ENCODE assay signal across 39 cellular contexts in genomic region chr19:48053076-48053475, GRCh38. TPM values are rescaled to one million over a fixed set of nuclear protein-coding genes. Genes with fewer than 3 reads are reported as not detected.
"Had no signal": no experiment of that assay in that cellular context is flagged by ENCODE, and none has a peak within 500 bp of the region (broad histone marks: within the 10 kb centered on the region; RNA-seq: fewer than 3 reads in every experiment).

No MANE protein-coding gene starts in this region.

- FAIRE-seq: astrocyte, bronchial epithelial cell had no signal

- ATAC-seq: activated naive CD4-positive, alpha-beta T cell treated with anti-CD3 and anti-CD28 coated beads, Interleukin-2, amount 50 U/mL, for 72 hours; activated naive CD8-positive, alpha-beta T cell treated with anti-CD3 and anti-CD28 coated beads, Interleukin-2, amount 50 U/mL, for 24 hours; activated T-cell treated with anti-CD3 and anti-CD28 coated beads, Interleukin-2, amount 50 U/mL, for 4 hours; activated T-cell treated with anti-CD3 and anti-CD28 coated beads, Interleukin-2, amount 50 U/mL, for 72 hours; activated T-helper 17 cell treated with anti-CD3 and anti-CD28 coated beads, Interleukin-2, amount 50 U/mL, for 72 hours; body of pancreas had no signal

- H3K9me3 ChIP-seq: adrenal gland, ascending aorta, body of pancreas, breast epithelium had no signal

- DNase-seq: activated effector memory CD4-positive, alpha-beta T cell treated with anti-CD3 and anti-CD28 coated beads, Interleukin-2, amount 50 U/mL, for 16 hours; activated effector memory CD4-positive, alpha-beta T cell treated with Interleukin-2 at 50 U/mL for 16 hours; activated gamma-delta T cell; activated gamma-delta T cell treated with Interleukin-2 at 50 U/mL for 16 hours; activated naive CD4-positive, alpha-beta T cell; activated naive CD4-positive, alpha-beta T cell treated with anti-CD3 and anti-CD28 coated beads for 36 hours; activated naive CD4-positive, alpha-beta T cell treated with anti-CD3 and anti-CD28 coated beads, Interleukin-2, amount 10 ng/mL, durations not matched to agents 7 days and 5 days; activated naive CD4-positive, alpha-beta T cell treated with anti-CD3 and anti-CD28 coated beads, Interleukin-2, amount 50 U/mL, for 16 hours; activated naive CD4-positive, alpha-beta T cell treated with Interleukin-2 at 50 U/mL for 16 hours; activated naive CD8-positive, alpha-beta T cell treated with anti-CD3 and anti-CD28 coated beads for 36 hours; activated naive CD8-positive, alpha-beta T cell treated with anti-CD3 and anti-CD28 coated beads, Interleukin-2, amount 10 ng/mL, durations not matched to agents 7 days and 5 days; activated naive CD8-positive, alpha-beta T cell treated with anti-CD3 and anti-CD28 coated beads, Interleukin-2, amount 50 U/mL, for 24 hours; activated T-cell treated with anti-CD3 and anti-CD28 coated beads, Interleukin-2, amount 50 U/mL, for 24 hours; activated T-cell treated with anti-CD3 and anti-CD28 coated beads, Interleukin-2, amount 50 U/mL, for 4 hours; activated T-cell treated with anti-CD3 and anti-CD28 coated beads, Interleukin-2, amount 50 U/mL, for 48 hours; activated T-cell treated with anti-CD3 and anti-CD28 coated beads, Interleukin-2, amount 50 U/mL, for 72 hours; adrenal gland; amniotic stem cell; amygdala; anterior cingulate cortex; aorta; body of pancreas; brain microvascular endothelial cell; caudate nucleus; central memory CD4-positive, alpha-beta T cell; cerebellar nuclear complex had no signal

- H3K4me1 ChIP-seq: adrenal gland, ascending aorta, body of pancreas, breast epithelium had no signal

- H3K36me3 ChIP-seq: brain microvascular endothelial cell, breast epithelium, cardiac muscle cell had no signal

- H3K27me3 ChIP-seq: adrenal gland, ascending aorta, body of pancreas, brain microvascular endothelial cell, breast epithelium, cardiac muscle cell had no signal

- H3K27ac ChIP-seq: adrenal gland, ascending aorta, body of pancreas, brain microvascular endothelial cell, breast epithelium, cardiac muscle cell had no signal

- H3K4me3 ChIP-seq: adrenal gland, ascending aorta, body of pancreas, breast epithelium, cardiac muscle cell had no signal

RNA-seq across cellular contexts. Expression of gene CABP5, which starts 9.2 kb away (rescaled TPM):
- total RNA-seq: activated naive CD4-positive, alpha-beta T cell treated with anti-CD3 and anti-CD28 coated beads for 36 hours; activated naive CD4-positive, alpha-beta T cell treated with anti-CD3 and anti-CD28 coated beads, Interleukin-2, amount 50 U/mL, for 72 hours; activated naive CD8-positive, alpha-beta T cell treated with anti-CD3 and anti-CD28 coated beads for 36 hours; activated naive CD8-positive, alpha-beta T cell treated with anti-CD3 and anti-CD28 coated beads, Interleukin-2, amount 10 ng/mL, durations not matched to agents 7 days and 5 days; activated T-cell treated with anti-CD3 and anti-CD28 coated beads, Interleukin-2, amount 50 U/mL, for 4 hours; activated T-cell treated with anti-CD3 and anti-CD28 coated beads, Interleukin-2, amount 50 U/mL, for 72 hours; activated T-helper 1 cell treated with anti-CD3 and anti-CD28 coated beads, Interleukin-12 subunit alpha, Interleukin-12 subunit beta, Interleukin-2, Interleukin-4 antibody, amounts not matched to agents 30 ng/mL and 10 ng/mL and 1 ng/mL, durations not matched to agents 14 hours and 24 hours and 36 hours; activated T-helper 17 cell treated with anti-CD3 and anti-CD28 coated beads, Interleukin-2, amount 50 U/mL, for 72 hours; activated T-helper 2 cell treated with anti-CD3 and anti-CD28 coated beads, Interferon-gamma antibody, Interleukin-2, Interleukin-4, amounts not matched to agents 10 μg/mL and 5 μg/mL and 100 μg/mL, durations not matched to agents 14 hours and 24 hours and 36 hours; adrenal gland; aorta; ascending aorta; astrocyte; body of pancreas; breast epithelium; bronchial epithelial cell; cardiac muscle cell; cardiac septum; cerebellum; chondrocyte had no signal
- polyA plus RNA-seq: adipose tissue, adrenal gland, aorta, cardiac muscle cell had no signal

RNA-seq across cellular contexts. Expression of gene ELSPBP1, which starts 58.6 kb away (rescaled TPM):
- total RNA-seq: activated naive CD4-positive, alpha-beta T cell treated with anti-CD3 and anti-CD28 coated beads for 36 hours; activated naive CD4-positive, alpha-beta T cell treated with anti-CD3 and anti-CD28 coated beads, Interleukin-2, amount 50 U/mL, for 72 hours; activated naive CD8-positive, alpha-beta T cell treated with anti-CD3 and anti-CD28 coated beads for 36 hours; activated naive CD8-positive, alpha-beta T cell treated with anti-CD3 and anti-CD28 coated beads, Interleukin-2, amount 10 ng/mL, durations not matched to agents 7 days and 5 days; activated T-cell treated with anti-CD3 and anti-CD28 coated beads, Interleukin-2, amount 50 U/mL, for 4 hours; activated T-cell treated with anti-CD3 and anti-CD28 coated beads, Interleukin-2, amount 50 U/mL, for 72 hours; activated T-helper 1 cell treated with anti-CD3 and anti-CD28 coated beads, Interleukin-12 subunit alpha, Interleukin-12 subunit beta, Interleukin-2, Interleukin-4 antibody, amounts not matched to agents 30 ng/mL and 10 ng/mL and 1 ng/mL, durations not matched to agents 14 hours and 24 hours and 36 hours; activated T-helper 17 cell treated with anti-CD3 and anti-CD28 coated beads, Interleukin-2, amount 50 U/mL, for 72 hours; activated T-helper 2 cell treated with anti-CD3 and anti-CD28 coated beads, Interferon-gamma antibody, Interleukin-2, Interleukin-4, amounts not matched to agents 10 μg/mL and 5 μg/mL and 100 μg/mL, durations not matched to agents 14 hours and 24 hours and 36 hours; aorta; ascending aorta; astrocyte; body of pancreas; breast epithelium; bronchial epithelial cell; cardiac muscle cell; cardiac septum; cerebellum; chondrocyte had no signal
- polyA plus RNA-seq: adipose tissue, adrenal gland, cardiac muscle cell had no signal
